ENCODE assay signal across 27 cellular contexts in genomic region chr6:139388384-139388783, GRCh38.
"Had no signal": no experiment of that assay in that cellular context is flagged by ENCODE, and none has a peak within 500 bp of the region (broad histone marks: within the 10 kb centered on the region; RNA-seq: fewer than 3 reads in every experiment).

No MANE protein-coding gene starts in this region.

- H3K36me3 Mint-ChIP-seq: activated naive CD8-positive, alpha-beta T cell had no signal

- H3K9me3 Mint-ChIP-seq: activated B cell treated with CpG ODN at 0.5 μM for 24 hours; activated CD4-positive, alpha-beta T cell treated with anti-CD3 and anti-CD28 coated beads, Interleukin-2, amount 10 ng/mL, durations not matched to agents 24 days and 14 days; activated naive CD4-positive, alpha-beta T cell treated with anti-CD3 and anti-CD28 coated beads for 36 hours; activated T-cell treated with anti-CD3 and anti-CD28 coated beads, Interleukin-2, amount 50 U/mL, for 4 hours had no signal

- H3K27me3 Mint-ChIP-seq: activated B cell treated with CpG ODN at 0.5 μM for 24 hours; activated naive CD8-positive, alpha-beta T cell; T-helper 17 cell had no signal

- H3K4me1 ChIP-seq: SJSA1 had no signal

- DNase-seq: activated B cell treated with CpG ODN at 0.5 μM for 24 hours; activated CD4-positive, alpha-beta T cell treated with anti-CD3 and anti-CD28 coated beads for 1 hour; activated CD4-positive, alpha-beta T cell treated with anti-CD3 and anti-CD28 coated beads, Interleukin-2, amount 10 ng/mL, durations not matched to agents 24 days and 14 days; activated CD4-positive, alpha-beta T cell treated with anti-CD3 and anti-CD28 coated beads, Interleukin-2, amount 50 U/mL, for 48 hours; activated gamma-delta T cell; activated naive CD4-positive, alpha-beta T cell treated with anti-CD3 and anti-CD28 coated beads for 36 hours; activated T-cell treated with anti-CD3 and anti-CD28 coated beads, Interleukin-2, amount 50 U/mL, for 4 hours; amygdala; brain microvascular endothelial cell; KBM-7; NCI-H1092 treated with DMSO at 0.1 percent for 48 hours; NCI-H1417 treated with DMSO at 0.1 percent for 48 hours; NCI-H1694; NCI-H2029; NCI-H2107; NCI-H2171 treated with DMSO at 0.1 percent for 48 hours; NCI-H226; NCI-H526 treated with DMSO at 0.1 percent for 48 hours; NK-92 treated with Interleukin-12 subunit alpha and Interleukin-12 subunit beta, amount 100 ng/mL, for 24 hours; OCI-M1; Right ventricle myocardium superior; T-helper 17 cell; T-helper 9 cell had no signal

- H3K4me3 Mint-ChIP-seq: activated B cell treated with CpG ODN at 0.5 μM for 24 hours; activated CD4-positive, alpha-beta T cell treated with anti-CD3 and anti-CD28 coated beads, Interleukin-2, amount 10 ng/mL, durations not matched to agents 24 days and 14 days; activated naive CD4-positive, alpha-beta T cell treated with anti-CD3 and anti-CD28 coated beads for 36 hours; activated naive CD8-positive, alpha-beta T cell; activated T-cell treated with anti-CD3 and anti-CD28 coated beads, Interleukin-2, amount 50 U/mL, for 4 hours; T-helper 17 cell had no signal

- H3K4me1 Mint-ChIP-seq: activated CD4-positive, alpha-beta T cell treated with anti-CD3 and anti-CD28 coated beads, Interleukin-2, amount 10 ng/mL, durations not matched to agents 24 days and 14 days; T-helper 17 cell had no signal

- H3K4me3 ChIP-seq: cardiac muscle cell, SJSA1 had no signal

- H3K36me3 ChIP-seq: brain microvascular endothelial cell, cardiac muscle cell, SJSA1 had no signal

- H3K27me3 ChIP-seq: brain microvascular endothelial cell, cardiac muscle cell, SJSA1 had no signal

- ATAC-seq: activated T-cell treated with anti-CD3 and anti-CD28 coated beads, Interleukin-2, amount 50 U/mL, for 4 hours; Panc1; T-helper 17 cell had no signal

- H3K9me3 ChIP-seq: SJSA1 had no signal

- H3K27ac Mint-ChIP-seq: activated B cell treated with CpG ODN at 0.5 μM for 24 hours; activated CD4-positive, alpha-beta T cell treated with anti-CD3 and anti-CD28 coated beads, Interleukin-2, amount 10 ng/mL, durations not matched to agents 24 days and 14 days; activated naive CD4-positive, alpha-beta T cell treated with anti-CD3 and anti-CD28 coated beads for 36 hours; activated naive CD8-positive, alpha-beta T cell; T-helper 17 cell had no signal
